18 cellular contexts compared by ENCODE assay signal in genomic region chr2:167924556-167924955, GRCh38.
DNase-seq lines count a peak whose midpoint lies in the region; ATAC-seq, FAIRE-seq and TF ChIP-seq lines count a peak whose summit lies in the region.
"Had no signal": no experiment of that assay in that cellular context is flagged by ENCODE, and none has a peak within 500 bp of the region (broad histone marks: within the 10 kb centered on the region; RNA-seq: fewer than 3 reads in every experiment).

No MANE protein-coding gene starts in this region.

- H3K79me2 ChIP-seq in K562 (ENCODE audit: control insufficient read depth, insufficient read depth, low read length): peaks cover 93% of the 10 kb centered on the region

- 75% methylated on average over 4 of the region's 4 CpGs for WGBS in K562 (ENCODE audit: insufficient coverage, low coverage, missing lambda C conversion rate)
- WGBS in right cardiac atrium: 80% methylated on average over 4 of the region's 4 CpGs

- no peak for TF ChIP-seq CTCF in K562 (IDR thresholded peaks at IDR 0.05 in 2 of 3, conservative IDR thresholded peaks at IDR 0.05 in 1 of 3; ENCODE audit: insufficient read depth in 2 of 3, low read depth in 1 of 3, low read length in 3 of 3)

- FAIRE-seq in K562 (lab: Jason Lieb, UNC): no peak
- FAIRE-seq: H1 had no signal

- in situ Hi-C loops in K562 (cut with MboI): no loop called here

- H3K9me3 ChIP-seq in K562 (replicated peaks; ENCODE audit: control insufficient read depth, insufficient read depth, low read depth, low read length) (no peaks in the 10 kb centered on the region), right cardiac atrium (ENCODE audit: control insufficient read depth, low read length) (no peaks in the 10 kb centered on the region)
- H3K9me3 ChIP-seq: right lobe of liver had no signal

- CTCF ChIA-PET in K562 (lab: Yijun Ruan, JAX; ENCODE audit: low intra/inter-chr PET ratio): no interaction called here

- DNase-seq in DMS153 (lab: John Stamatoyannopoulos, UW) (peak; percentile 39), NCI-H128 (lab: John Stamatoyannopoulos, UW; ENCODE audit: unreplicated experiment) (peak; percentile 14), NCI-H345 (lab: John Stamatoyannopoulos, UW) (peak; percentile 54), K562 (ENCODE audit: extremely low read depth in 1 of 4, low spot score in 3 of 4) (no peak), NCI-H2081 treated with DMSO at 0.1 percent for 48 hours (lab: John Stamatoyannopoulos, UW) (no peak), right cardiac atrium (no peak)
- DNase-seq: activated CD4-positive, alpha-beta T cell treated with anti-CD3 and anti-CD28 coated beads, Interleukin-2, amount 10 ng/mL, durations not matched to agents 24 days and 14 days; activated CD8-positive, alpha-beta memory T cell treated with anti-CD3 and anti-CD28 coated beads, Interleukin-2, amount 50 U/mL, for 4 hours; activated effector memory CD4-positive, alpha-beta T cell treated with anti-CD3 and anti-CD28 coated beads, Interleukin-2, amount 50 U/mL, for 16 hours; CD4-positive, alpha-beta memory T cell; naive thymus-derived CD8-positive, alpha-beta T cell; right lobe of liver; Right ventricle myocardium superior; stimulated activated CD4-positive, alpha-beta T cell treated with anti-CD3 and anti-CD28 coated beads, Interleukin-15, amount 100 ng/mL, for 24 hours; T-helper 1 cell had no signal

- no peak overlapping the region for H3K9ac ChIP-seq in K562 (ENCODE audit: insufficient read depth in 1 of 2, low read depth in 2 of 2, low read length in 2 of 2)

- H3K27ac ChIP-seq in K562 (ENCODE audit: extremely low read depth, low read depth, low read length): no peak overlapping the region
- no peak overlapping the region for H3K27ac ChIP-seq in right cardiac atrium (ENCODE audit: low read length)
- H3K27ac ChIP-seq: right lobe of liver had no signal

- H3K4me2 ChIP-seq in K562 (ENCODE audit: insufficient read depth, low read length): no peak overlapping the region

- H3K4me3 ChIP-seq in K562: no peak overlapping the region
- no peak overlapping the region for H3K4me3 ChIP-seq in right cardiac atrium (ENCODE audit: low read length)
- H3K4me3 ChIP-seq: right lobe of liver had no signal

- peaks cover 5% of the 10 kb centered on the region; the same call in 1 of the 2 replicates for H4K20me1 ChIP-seq in K562 (replicated peaks; ENCODE audit: control insufficient read depth, insufficient read depth, low read length)

- peaks cover 81% of the 10 kb centered on the region for H3K36me3 ChIP-seq in K562 (ENCODE audit: control insufficient read depth, insufficient read depth, low read length)
- H3K36me3 ChIP-seq: right lobe of liver had no signal

- TF ChIP-seq EP300 in K562 (IDR thresholded peaks at IDR 0.05; ENCODE audit: low read length): no peak

- BruUV-seq in K562 (replicated peaks; lab: Mats Ljungman, UMichigan): no TSS peak

- H3K4me1 ChIP-seq in K562 (replicated peaks in 1 of 2; ENCODE audit: control insufficient read depth in 2 of 2, insufficient read depth in 2 of 2, low read length in 2 of 2): peaks cover 0 to 5% of the 10 kb centered on the region in 2 experiments; a peak in 1 of 5 replicates
- H3K4me1 ChIP-seq in right cardiac atrium (ENCODE audit: control insufficient read depth, insufficient read depth, low read length): no peaks in the 10 kb centered on the region
- H3K4me1 ChIP-seq: right lobe of liver had no signal

- intact Hi-C loops in K562 (cut with micrococcal nuclease) (no loop called here), right cardiac atrium (cut with DNase I) (no loop called here)

- POLR2A ChIA-PET in K562 (lab: Yijun Ruan, JAX): interaction anchor here (1.3 to 7.9 kb wide), 2 partner anchors 9 to 15 kb away, joined by 5 to 94 read pairs; no protein-coding TSS in a partner anchor

- no peak overlapping the region for H2AFZ ChIP-seq in K562 (ENCODE audit: low read depth, low read length)

- no peaks in the 10 kb centered on the region for H3K9me1 ChIP-seq in K562 (ENCODE audit: control insufficient read depth, insufficient read depth, low read length)

- no peak for TF ChIP-seq POLR2A in K562 (conservative IDR thresholded peaks at IDR 0.05)

- TF ChIP-seq RAD21 in K562 (CRISPR knock-in tag; conservative IDR thresholded peaks at IDR 0.05 in 1 of 2, IDR thresholded peaks at IDR 0.05 in 1 of 2): no peak

- peak; percentile 14; the same call in 2 of the 3 replicates for ATAC-seq in K562
- no peak for ATAC-seq in HG03025 (IDR thresholded peaks at IDR 0.05; ENCODE audit: low FRiP score, unreplicated experiment)
- no peak for ATAC-seq in right cardiac atrium
- ATAC-seq: naive thymus-derived CD8-positive, alpha-beta T cell; right lobe of liver; stimulated activated effector memory CD8-positive, alpha-beta T cell treated with anti-CD3 and anti-CD28 coated beads, Interleukin-12 subunit alpha, Interleukin-12 subunit beta, amount 100 ng/mL, for 72 hours had no signal

- no peaks in the 10 kb centered on the region for H3K27me3 ChIP-seq in K562 (ENCODE audit: control insufficient read depth in 2 of 2, insufficient read depth in 2 of 2, low read length in 2 of 2)
- H3K27me3 ChIP-seq in right cardiac atrium (ENCODE audit: control insufficient read depth, insufficient read depth): no peaks in the 10 kb centered on the region
- H3K27me3 ChIP-seq: right lobe of liver had no signal

TF ChIP-seq in K562, 482 proteins besides CTCF, POLR2A, EP300 and RAD21:
- TF ChIP-seq NONO (IDR thresholded peaks at IDR 0.05; ENCODE audit: low read depth in 2 of 2, low read length in 1 of 2) (no peak), HMG20B (CRISPR knock-in tag; IDR thresholded peaks at IDR 0.05) (no peak), C11orf30 (IDR thresholded peaks at IDR 0.05; ENCODE audit: low read depth) (no peak), SMARCB1 (IDR thresholded peaks at IDR 0.05; ENCODE audit: insufficient read length, low read depth) (no peak), DIDO1 (tag; IDR thresholded peaks at IDR 0.05; ENCODE audit: low read depth) (no peak), ZNF766 (CRISPR knock-in tag; conservative IDR thresholded peaks at IDR 0.05) (no peak), FOXP1 (CRISPR knock-in tag; IDR thresholded peaks at IDR 0.05) (no peak), BRF1 (IDR thresholded peaks at IDR 0.05; ENCODE audit: borderline replicate concordance, extremely low read depth, insufficient read length) (no peak), ARID2 (IDR thresholded peaks at IDR 0.05) (no peak), JUND (IDR thresholded peaks at IDR 0.05; ENCODE audit: borderline replicate concordance, low read depth, low read length) (no peak), JUND (tag; IDR thresholded peaks at IDR 0.05; ENCODE audit: borderline replicate concordance, low read depth, low read length) (no peak), ZZZ3 (IDR thresholded peaks at IDR 0.05) (no peak), ZNF77 (CRISPR knock-in tag; IDR thresholded peaks at IDR 0.05) (no peak), SMC3 (conservative IDR thresholded peaks at IDR 0.05; ENCODE audit: insufficient read depth, low read depth, low read length) (no peak), ZNF224 (CRISPR knock-in tag; IDR thresholded peaks at IDR 0.05) (no peak), CCAR2 (IDR thresholded peaks at IDR 0.05; ENCODE audit: low read depth, low read length) (no peak), USF2 (CRISPR knock-in tag; IDR thresholded peaks at IDR 0.05) (no peak), ZNF263 (CRISPR knock-in tag; IDR thresholded peaks at IDR 0.05; ENCODE audit: borderline replicate concordance) (no peak), NUFIP1 (IDR thresholded peaks at IDR 0.05; ENCODE audit: partially characterized antibody) (no peak)

Comparison
In these comparisons a context has a peak if more than half of its experiments do, and no peak if none do; other contexts are left out.
1. DNase-seq: peak in DMS153 (single experiment), NCI-H128 (single experiment) and NCI-H345 (single experiment); none in K562 (0 of 4), NCI-H2081 treated with DMSO at 0.1 percent for 48 hours (single experiment) and right cardiac atrium (0 of 3).